Comparison of ENCODE assay signal across 2 cellular contexts in genomic region chr22:49017769-49018330, GRCh38.
TF ChIP-seq lines count a peak whose summit lies in the region.

No MANE protein-coding gene starts in this region.

TF ChIP-seq in SK-N-SH, 30 proteins besides CTCF, POLR2A, EP300 and RAD21 (continued from another document):
- TF ChIP-seq MEF2A (IDR thresholded peaks at IDR 0.05; ENCODE audit: borderline replicate concordance, low read depth) (no peak), RFX5 (IDR thresholded peaks at IDR 0.05; ENCODE audit: low read length) (no peak), SIN3A (IDR thresholded peaks at IDR 0.05; ENCODE audit: borderline replicate concordance, low read depth, low read length) (no peak), FOXM1 (IDR thresholded peaks at IDR 0.05; ENCODE audit: low read depth) (no peak), TEAD4 (IDR thresholded peaks at IDR 0.05; ENCODE audit: borderline replicate concordance, insufficient read depth) (no peak), GATA2 (CRISPR knock-in tag; IDR thresholded peaks at IDR 0.05) (no peak)

TF ChIP-seq in SK-N-SH treated with all-trans-retinoic acid at 6 μM for 48 hours, 23 proteins besides CTCF, POLR2A, EP300 and RAD21 (continued from another document):
- no peak for TF ChIP-seq TSHZ2 (CRISPR knock-in tag; IDR thresholded peaks at IDR 0.05)
- no peak for TF ChIP-seq ARNTL (CRISPR knock-in tag; IDR thresholded peaks at IDR 0.05; ENCODE audit: borderline replicate concordance, low read depth)
- TF ChIP-seq OSR1 (CRISPR knock-in tag; IDR thresholded peaks at IDR 0.05) = no peak
- TF ChIP-seq ZNF565 (CRISPR knock-in tag; conservative IDR thresholded peaks at IDR 0.05; ENCODE audit: low read depth) = no peak
- TF ChIP-seq BACH2 (CRISPR knock-in tag; IDR thresholded peaks at IDR 0.05; ENCODE audit: borderline replicate concordance) = no peak
- no peak for TF ChIP-seq ESRRG (CRISPR knock-in tag; IDR thresholded peaks at IDR 0.05)
- TF ChIP-seq TCF4 (CRISPR knock-in tag; IDR thresholded peaks at IDR 0.05; ENCODE audit: borderline replicate concordance) = no peak
